13 cellular contexts compared by ENCODE assay signal in genomic region chr1:6181347-6181770, GRCh38. TPM values are rescaled to one million over a fixed set of nuclear protein-coding genes. Genes with fewer than 3 reads are reported as not detected.
A peak's percentile ranks its signal among the peaks of the same experiment; 100 is the strongest.
DNase-seq lines count a peak whose midpoint lies in the region; ATAC-seq and TF ChIP-seq lines count a peak whose summit lies in the region.
"Had no signal": no experiment of that assay in that cellular context is flagged by ENCODE, and none has a peak within 500 bp of the region (broad histone marks: within the 10 kb centered on the region; RNA-seq: fewer than 3 reads in every experiment).

No MANE protein-coding gene starts in this region.

- H3K36me3 Mint-ChIP-seq in activated CD8-positive, alpha-beta T cell treated with anti-CD3 and anti-CD28 coated beads for 36 hours (ENCODE audit: low read depth), result peaks cover 20% of the 10 kb centered on the region
- peaks cover 19% of the 10 kb centered on the region for H3K36me3 Mint-ChIP-seq in activated CD8-positive, alpha-beta T cell treated with anti-CD3 and anti-CD28 coated beads, Interleukin-2, amount 10 ng/mL, durations not matched to agents 7 days and 5 days (ENCODE audit: low read depth)

- peaks cover 41% of the 10 kb centered on the region for H3K27me3 Mint-ChIP-seq in activated CD8-positive, alpha-beta T cell treated with anti-CD3 and anti-CD28 coated beads for 36 hours
- peaks cover 35% of the 10 kb centered on the region for H3K27me3 Mint-ChIP-seq in activated CD8-positive, alpha-beta T cell treated with anti-CD3 and anti-CD28 coated beads, Interleukin-2, amount 10 ng/mL, durations not matched to agents 7 days and 5 days (ENCODE audit: low read depth)

- ATAC-seq in activated CD8-positive, alpha-beta T cell treated with anti-CD3 and anti-CD28 coated beads for 36 hours, result no peak
- ATAC-seq in activated CD8-positive, alpha-beta T cell treated with anti-CD3 and anti-CD28 coated beads, Interleukin-2, amount 10 ng/mL, durations not matched to agents 7 days and 5 days, result no peak
- ATAC-seq in PC-3 (no peak), gastroesophageal sphincter (no peak), GM18873 (IDR thresholded peaks at IDR 0.05; ENCODE audit: low FRiP score, unreplicated experiment) (no peak)

- H3K27ac ChIP-seq in PC-3 (ENCODE audit: low read length), result no peak overlapping the region
- peak overlapping the region in 3 of 4 donors; percentile 71 to 76 (median 75) for H3K27ac ChIP-seq in gastroesophageal sphincter
- peak overlapping the region; percentile 24 for H3K27ac ChIP-seq in stomach smooth muscle (ENCODE audit: low read length)
- H3K27ac ChIP-seq: heart left ventricle, SK-N-MC had no signal

- H3K27me3 ChIP-seq in PC-3 (ENCODE audit: low read length) (peaks cover 26% of the 10 kb centered on the region), gastroesophageal sphincter (peaks cover 44% of the 10 kb centered on the region), stomach smooth muscle (ENCODE audit: control insufficient read depth in 1 of 2, insufficient read depth in 2 of 2, low read length in 2 of 2) (peaks cover 19 to 31% of the 10 kb centered on the region in 2 donors)

- intact Hi-C loops in activated CD8-positive, alpha-beta T cell treated with anti-CD3 and anti-CD28 coated beads for 36 hours (cut with micrococcal nuclease), result no loop called here
- intact Hi-C loops in PC-3 (cut with micrococcal nuclease), result no loop called here

- H3K4me1 ChIP-seq in PC-3 (ENCODE audit: insufficient read depth, low read length) (peaks cover 17% of the 10 kb centered on the region), gastroesophageal sphincter (peaks cover 0 to 53% (median 18%) of the 10 kb centered on the region in 3 donors), stomach smooth muscle (ENCODE audit: control insufficient read depth, insufficient read depth, low read length) (peaks cover 23% of the 10 kb centered on the region)

- BruUV-seq in PC-3 (replicated peaks; lab: Mats Ljungman, UMichigan), result no TSS peak

- in situ Hi-C loops in GM13977 (cut with MboI; ENCODE audit: low pct_unique_long_range_greater_than_20kb, low sequenced_read_pairs, unreplicated experiment), result no loop called here

- no peaks in the 10 kb centered on the region for H3K9me3 Mint-ChIP-seq in activated CD8-positive, alpha-beta T cell treated with anti-CD3 and anti-CD28 coated beads for 36 hours
- no peaks in the 10 kb centered on the region for H3K9me3 Mint-ChIP-seq in activated CD8-positive, alpha-beta T cell treated with anti-CD3 and anti-CD28 coated beads, Interleukin-2, amount 10 ng/mL, durations not matched to agents 7 days and 5 days (ENCODE audit: insufficient read depth)

- POLR2A ChIA-PET in activated CD8-positive, alpha-beta T cell treated with anti-CD3 and anti-CD28 coated beads for 36 hours (lab: Charles Lee), result interaction anchor here (1.0 kb wide), 1 partner anchor 9 kb away, joined by 3 read pairs; no protein-coding TSS in a partner anchor
- POLR2A ChIA-PET in activated CD8-positive, alpha-beta T cell treated with anti-CD3 and anti-CD28 coated beads, Interleukin-2, amount 10 ng/mL, durations not matched to agents 7 days and 5 days (lab: Charles Lee), result no interaction called here
- POLR2A ChIA-PET in PC-3 (lab: Charles Lee; ENCODE audit: unreplicated experiment), result no interaction called here

- H2AFZ ChIP-seq in PC-3 (ENCODE audit: low read length), result no peak overlapping the region

- H3F3A ChIP-seq in PC-3 (ENCODE audit: low read length, unreplicated experiment), result peaks cover 30% of the 10 kb centered on the region

- H3K4me3 ChIP-seq in PC-3 (ENCODE audit: low read length), result no peak overlapping the region
- no peak overlapping the region for H3K4me3 ChIP-seq in gastroesophageal sphincter
- H3K4me3 ChIP-seq in stomach smooth muscle (ENCODE audit: low read length in 2 of 2), result peak overlapping the region in 1 of 2 donors; percentile 15

- TF ChIP-seq CTCF in activated CD8-positive, alpha-beta T cell treated with anti-CD3 and anti-CD28 coated beads for 36 hours (IDR thresholded peaks at IDR 0.05), result no peak
- TF ChIP-seq CTCF in PC-3 (conservative IDR thresholded peaks at IDR 0.05; ENCODE audit: low read depth, low read length) (no peak), gastroesophageal sphincter (IDR thresholded peaks at IDR 0.05) (no peak), GM13977 (IDR thresholded peaks at IDR 0.05; ENCODE audit: extremely low read depth, insufficient read depth, missing control alignments) (no peak)

- DNase-seq in activated CD8-positive, alpha-beta T cell treated with anti-CD3 and anti-CD28 coated beads for 36 hours, result no peak
- DNase-seq in activated CD8-positive, alpha-beta T cell treated with anti-CD3 and anti-CD28 coated beads, Interleukin-2, amount 10 ng/mL, durations not matched to agents 7 days and 5 days, result no peak
- DNase-seq in PC-3, result no peak
- DNase-seq in GM13977 (ENCODE audit: low spot score), result no peak
- no peak for DNase-seq in NCI-H524 (lab: John Stamatoyannopoulos, UW)
- DNase-seq: amniotic stem cell, heart left ventricle, mammary epithelial cell, NCI-H510A had no signal

- H3K4me1 Mint-ChIP-seq in activated CD8-positive, alpha-beta T cell treated with anti-CD3 and anti-CD28 coated beads for 36 hours (ENCODE audit: low read depth), result peaks cover 42% of the 10 kb centered on the region
- H3K4me1 Mint-ChIP-seq in activated CD8-positive, alpha-beta T cell treated with anti-CD3 and anti-CD28 coated beads, Interleukin-2, amount 10 ng/mL, durations not matched to agents 7 days and 5 days (ENCODE audit: low read depth), result peaks cover 16% of the 10 kb centered on the region

- 0 out of 2 replicates have a peak overlapping the region, but pooled peaks have one; percentile 9 for H3K4me2 ChIP-seq in PC-3 (ENCODE audit: low read length)

- H3K4me3 Mint-ChIP-seq in activated CD8-positive, alpha-beta T cell treated with anti-CD3 and anti-CD28 coated beads for 36 hours, result peak overlapping the region; percentile 1
- no peak overlapping the region for H3K4me3 Mint-ChIP-seq in activated CD8-positive, alpha-beta T cell treated with anti-CD3 and anti-CD28 coated beads, Interleukin-2, amount 10 ng/mL, durations not matched to agents 7 days and 5 days

- no peaks in the 10 kb centered on the region for H3K9me3 ChIP-seq in PC-3 (ENCODE audit: low read length)
- no peaks in the 10 kb centered on the region for H3K9me3 ChIP-seq in gastroesophageal sphincter
- H3K9me3 ChIP-seq in stomach smooth muscle (ENCODE audit: control insufficient read depth in 2 of 2, low read length in 2 of 2), result no peaks in the 10 kb centered on the region
- H3K9me3 ChIP-seq: heart left ventricle had no signal

- no peak overlapping the region for H3K27ac Mint-ChIP-seq in activated CD8-positive, alpha-beta T cell treated with anti-CD3 and anti-CD28 coated beads for 36 hours
- no peak overlapping the region for H3K27ac Mint-ChIP-seq in activated CD8-positive, alpha-beta T cell treated with anti-CD3 and anti-CD28 coated beads, Interleukin-2, amount 10 ng/mL, durations not matched to agents 7 days and 5 days

- WGBS in gastroesophageal sphincter (ENCODE audit: low coverage in 1 of 2), 2 donors, result 7 to 60% methylated on average over 1 to 5 of the region's 10 CpGs

- H3K9me2 ChIP-seq in PC-3 (replicated peaks; ENCODE audit: low read length), result no peaks in the 10 kb centered on the region

- TF ChIP-seq POLR2A in gastroesophageal sphincter (IDR thresholded peaks at IDR 0.05), result no peak

- CTCF ChIA-PET in activated CD8-positive, alpha-beta T cell treated with anti-CD3 and anti-CD28 coated beads for 36 hours (lab: Charles Lee), result no interaction called here
- CTCF ChIA-PET in activated CD8-positive, alpha-beta T cell treated with anti-CD3 and anti-CD28 coated beads, Interleukin-2, amount 10 ng/mL, durations not matched to agents 7 days and 5 days (lab: Charles Lee), result no interaction called here
- CTCF ChIA-PET in PC-3 (lab: Charles Lee), result interaction anchor here (2.1 kb wide), 1 partner anchor 24 kb away, joined by 4 read pairs; no protein-coding TSS in a partner anchor

- H3K36me3 ChIP-seq in PC-3 (ENCODE audit: low read depth, low read length) (peaks cover 10% of the 10 kb centered on the region), gastroesophageal sphincter (peaks cover 0 to 20% of the 10 kb centered on the region in 2 donors), stomach smooth muscle (ENCODE audit: control insufficient read depth in 2 of 2, insufficient read depth in 2 of 2, low read length in 2 of 2) (peaks cover 3 to 9% of the 10 kb centered on the region in 2 donors)

- H3K79me2 ChIP-seq in PC-3 (ENCODE audit: low read length), result no peaks in the 10 kb centered on the region

- H3K9ac ChIP-seq in PC-3 (ENCODE audit: low read length) (no peak overlapping the region), stomach smooth muscle (ENCODE audit: low read length in 2 of 2) (no peak overlapping the region)

- peaks cover 15% of the 10 kb centered on the region for H4K20me1 ChIP-seq in PC-3 (ENCODE audit: low read length)

- no peak for TF ChIP-seq EP300 in gastroesophageal sphincter (IDR thresholded peaks at IDR 0.05)

RNA-seq across cellular contexts. Expression of gene CHD5, which starts 1.2 kb away (rescaled TPM):
- total RNA-seq in activated CD8-positive, alpha-beta T cell treated with anti-CD3 and anti-CD28 coated beads for 36 hours, result under 1 TPM; 0.61 to 0.63 TPM
- total RNA-seq in activated CD8-positive, alpha-beta T cell treated with anti-CD3 and anti-CD28 coated beads, Interleukin-2, amount 10 ng/mL, durations not matched to agents 7 days and 5 days, result under 1 TPM; 0.23 to 0.47 TPM
- total RNA-seq in PC-3 (2014; rRNA removed) (0.55 and 2.8 TPM in 2 replicates), gastroesophageal sphincter (10 to 100 TPM in 2 of 4 donors, 1 to 10 TPM in 2; 4.4 to 34.9 (median 9.2) TPM)

RNA-seq across cellular contexts. Expression of gene RPL22, which starts 18.0 kb away (rescaled TPM):
- total RNA-seq in activated CD8-positive, alpha-beta T cell treated with anti-CD3 and anti-CD28 coated beads for 36 hours, result 100 to 1,000 TPM; 372 to 473 TPM
- 100 to 1,000 TPM; 304 to 325 TPM for total RNA-seq in activated CD8-positive, alpha-beta T cell treated with anti-CD3 and anti-CD28 coated beads, Interleukin-2, amount 10 ng/mL, durations not matched to agents 7 days and 5 days
- total RNA-seq in PC-3 (2014; rRNA removed) (283 and 297 TPM in 2 replicates), gastroesophageal sphincter (100 to 1,000 TPM; 126 to 281 (median 227) TPM)

RNA-seq across cellular contexts. Expression of gene RNF207, which starts 24.6 kb away (rescaled TPM):
- 1 to 10 TPM; 4.9 to 9.9 TPM for total RNA-seq in activated CD8-positive, alpha-beta T cell treated with anti-CD3 and anti-CD28 coated beads for 36 hours
- total RNA-seq in activated CD8-positive, alpha-beta T cell treated with anti-CD3 and anti-CD28 coated beads, Interleukin-2, amount 10 ng/mL, durations not matched to agents 7 days and 5 days, result 1 to 10 TPM; 1.6 to 2.0 TPM
- total RNA-seq in PC-3 (2014; rRNA removed) (95.4 and 128 TPM in 2 replicates), gastroesophageal sphincter (10 to 100 TPM in 3 of 4 donors, 1 to 10 TPM in 1; 3.0 to 34.1 (median 18.3) TPM)

RNA-seq across cellular contexts. Expression of gene ICMT, which starts 54.4 kb away (rescaled TPM):
- 10 to 100 TPM; 35.3 to 38.1 TPM for total RNA-seq in activated CD8-positive, alpha-beta T cell treated with anti-CD3 and anti-CD28 coated beads for 36 hours
- 10 to 100 TPM; 67.9 to 68.7 TPM for total RNA-seq in activated CD8-positive, alpha-beta T cell treated with anti-CD3 and anti-CD28 coated beads, Interleukin-2, amount 10 ng/mL, durations not matched to agents 7 days and 5 days
- total RNA-seq in PC-3 (2014; rRNA removed), result 210 and 215 TPM in 2 replicates
- 10 to 100 TPM; 53.4 to 91.3 (median 85.0) TPM for total RNA-seq in gastroesophageal sphincter
